Comparison of ENCODE assay signal across 16 cellular contexts in the genomic region with DNA sequence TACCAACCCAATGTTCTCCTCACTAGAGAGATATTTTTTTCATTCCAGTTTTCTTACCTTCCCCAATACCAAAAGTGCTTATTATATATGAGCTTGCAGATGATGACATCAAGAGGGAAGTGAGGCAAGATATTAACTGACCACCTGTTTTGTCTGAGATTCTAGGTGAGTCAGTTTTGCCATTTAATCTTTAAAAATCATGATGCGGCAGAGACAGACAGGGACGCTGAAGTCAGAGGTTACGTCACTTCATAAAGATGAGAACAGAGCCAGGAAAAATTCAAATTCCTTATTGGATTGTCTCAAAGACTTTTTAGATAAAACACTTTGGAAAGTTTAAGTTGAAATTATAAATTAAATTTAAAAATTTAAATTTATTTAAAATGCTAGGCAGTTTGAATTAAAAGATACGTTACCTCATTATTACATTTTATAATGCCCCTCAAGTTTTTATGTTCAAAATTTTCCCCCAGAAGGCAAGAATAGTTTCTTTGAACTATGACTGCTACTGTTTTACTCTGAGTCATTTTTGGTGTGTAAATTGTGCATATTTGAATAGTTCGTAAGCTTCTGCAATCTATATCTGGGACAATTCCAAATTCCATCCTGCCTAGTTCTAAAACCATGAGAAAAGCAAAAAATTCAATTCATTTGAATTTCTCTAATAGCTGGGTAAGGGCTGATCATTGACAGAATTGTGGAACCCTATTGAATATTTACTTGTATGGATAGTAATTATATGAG.
DNase-seq lines count a peak whose midpoint lies in the region; ATAC-seq and TF ChIP-seq lines count a peak whose summit lies in the region.
"Had no signal": no experiment of that assay in that cellular context is flagged by ENCODE, and none has a peak within 500 bp of the region (broad histone marks: within the 10 kb centered on the region; RNA-seq: fewer than 3 reads in every experiment).

No MANE protein-coding gene starts in this region.

- no peaks in the 10 kb centered on the region for H3K36me3 ChIP-seq in PC-3 (ENCODE audit: low read depth, low read length)
- no peaks in the 10 kb centered on the region for H3K36me3 ChIP-seq in testis (ENCODE audit: low read depth, missing control alignments)
- H3K36me3 ChIP-seq: BLaER1 treated with 17β-estradiol and CSF1 and Interleukin-3, amounts not matched to agents 10 nM and 100 nM; ovary; uterus had no signal

- no peaks in the 10 kb centered on the region for H4K20me1 ChIP-seq in PC-3 (ENCODE audit: low read length)
- H4K20me1 ChIP-seq: BLaER1 treated with 17β-estradiol and CSF1 and Interleukin-3, amounts not matched to agents 10 nM and 100 nM had no signal

- no peaks in the 10 kb centered on the region for H3K9me3 ChIP-seq in PC-3 (ENCODE audit: low read length)
- no peaks in the 10 kb centered on the region for H3K9me3 ChIP-seq in testis
- H3K9me3 ChIP-seq: BLaER1 treated with 17β-estradiol and CSF1 and Interleukin-3, amounts not matched to agents 10 nM and 100 nM; ovary; uterus had no signal

- WGBS in testis, 2 donors = 92 to 95% methylated on average over 5 of the region's 5 CpGs

- peak; percentile 89 for DNase-seq in EH (ENCODE audit: low read depth)
- DNase-seq in PC-3 = peak; percentile 68
- DNase-seq in choroid plexus epithelial cell (ENCODE audit: low read depth) = peak; percentile 91
- DNase-seq in non-pigmented ciliary epithelial cell (ENCODE audit: low read depth) = peak; percentile 84
- DNase-seq in NCI-H146 (lab: John Stamatoyannopoulos, UW) = no peak
- DNase-seq in NCI-H345 (lab: John Stamatoyannopoulos, UW) = no peak
- no peak for DNase-seq in testis
- DNase-seq: activated CD4-positive, CD25-positive, alpha-beta regulatory T cell; Kasumi-1; NCI-H187; NCI-H748 treated with DMSO at 0.1 percent for 48 hours; ovary; uterus had no signal

- no peak for TF ChIP-seq CTCF in PC-3 (conservative IDR thresholded peaks at IDR 0.05; ENCODE audit: low read depth, low read length)
- no peak for TF ChIP-seq CTCF in choroid plexus epithelial cell (conservative IDR thresholded peaks at IDR 0.05; ENCODE audit: low read depth, low read length)
- no peak for TF ChIP-seq CTCF in testis (IDR thresholded peaks at IDR 0.05)

- no peak for TF ChIP-seq POLR2A in testis (IDR thresholded peaks at IDR 0.05)

- H2AFZ ChIP-seq in PC-3 (ENCODE audit: low read length) = no peak overlapping the region

- H3K27me3 ChIP-seq in PC-3 (ENCODE audit: low read length) = no peaks in the 10 kb centered on the region
- H3K27me3 ChIP-seq in testis = no peaks in the 10 kb centered on the region
- H3K27me3 ChIP-seq: BLaER1 treated with 17β-estradiol and CSF1 and Interleukin-3, amounts not matched to agents 10 nM and 100 nM; ovary; uterus had no signal

- H3K79me2 ChIP-seq in PC-3 (ENCODE audit: low read length) = no peaks in the 10 kb centered on the region

- H3K4me1 ChIP-seq in PC-3 (ENCODE audit: insufficient read depth, low read length) (peaks cover 11% of the 10 kb centered on the region; the same call in 1 of the 2 replicates), testis (no peaks in the 10 kb centered on the region)
- H3K4me1 ChIP-seq: BLaER1 treated with 17β-estradiol and CSF1 and Interleukin-3, amounts not matched to agents 10 nM and 100 nM; uterus had no signal

- no peaks in the 10 kb centered on the region for H3K9me2 ChIP-seq in PC-3 (replicated peaks; ENCODE audit: low read length)

- peak overlapping the region; percentile 66 for H3K4me2 ChIP-seq in PC-3 (ENCODE audit: low read length)
- H3K4me2 ChIP-seq: BLaER1 treated with 17β-estradiol and CSF1 and Interleukin-3, amounts not matched to agents 10 nM and 100 nM had no signal

- H3K4me3 ChIP-seq in PC-3 (ENCODE audit: low read length) (no peak overlapping the region; the same call in 1 of the 2 replicates), choroid plexus epithelial cell (ENCODE audit: low read depth, low read length) (no peak overlapping the region), testis (no peak overlapping the region)
- H3K4me3 ChIP-seq: BLaER1 treated with 17β-estradiol and CSF1 and Interleukin-3, amounts not matched to agents 10 nM and 100 nM; ovary; uterus had no signal

- H3K27ac ChIP-seq in PC-3 (ENCODE audit: low read length) = peak overlapping the region; percentile 62
- no peak overlapping the region for H3K27ac ChIP-seq in testis
- H3K27ac ChIP-seq: BLaER1 treated with 17β-estradiol and CSF1 and Interleukin-3, amounts not matched to agents 10 nM and 100 nM; ovary; uterus had no signal

- ATAC-seq in PC-3 = no peak
- no peak for ATAC-seq in HG03139 (IDR thresholded peaks at IDR 0.05; ENCODE audit: unreplicated experiment)
- ATAC-seq: HCT116 had no signal

- CTCF ChIA-PET in PC-3 (lab: Charles Lee) = no interaction called here

- H3F3A ChIP-seq in PC-3 (ENCODE audit: low read length, unreplicated experiment) = peaks cover 6% of the 10 kb centered on the region

- POLR2A ChIA-PET in PC-3 (lab: Charles Lee; ENCODE audit: unreplicated experiment) = no interaction called here

- intact Hi-C loops in PC-3 (cut with micrococcal nuclease) = no loop called here
- intact Hi-C loops in testis (cut with DNase I; ENCODE audit: low total_unique reads) = no loop called here

- BruUV-seq in PC-3 (replicated peaks; lab: Mats Ljungman, UMichigan) = no TSS peak

- no peak overlapping the region for H3K9ac ChIP-seq in PC-3 (ENCODE audit: low read length)
- H3K9ac ChIP-seq: BLaER1 treated with 17β-estradiol and CSF1 and Interleukin-3, amounts not matched to agents 10 nM and 100 nM had no signal

Comparison
In these comparisons a context has a peak if more than half of its experiments do, and no peak if none do; other contexts are left out.
1. DNase-seq: peak in EH (single experiment), PC-3 (single experiment), choroid plexus epithelial cell (single experiment) and non-pigmented ciliary epithelial cell (single experiment); none in NCI-H146 (single experiment), NCI-H345 (single experiment) and testis (single experiment).